Comparison of ENCODE assay signal across 23 cellular contexts in the genomic region with DNA sequence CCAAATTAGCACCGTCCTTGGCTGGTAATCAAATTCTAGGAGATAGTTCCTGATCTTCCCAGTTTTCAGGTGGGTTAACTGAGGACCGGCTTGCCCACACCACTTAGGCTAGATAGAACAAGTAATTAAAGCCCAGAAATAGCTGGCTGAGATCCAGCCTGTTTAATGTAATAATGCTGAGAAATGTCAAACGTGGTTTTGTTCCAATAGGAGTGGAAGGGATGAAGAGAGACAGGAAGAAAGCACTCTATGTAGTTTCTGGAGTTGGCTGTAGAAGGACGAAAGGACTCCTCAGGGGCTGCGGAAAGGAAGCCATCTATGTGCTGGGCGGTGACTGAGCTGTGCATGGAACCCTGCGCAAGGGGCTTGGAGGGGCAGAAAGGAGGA. TPM values are rescaled to one million over a fixed set of nuclear protein-coding genes. Genes with fewer than 3 reads are reported as not detected.
DNase-seq lines count a peak whose midpoint lies in the region; ATAC-seq and TF ChIP-seq lines count a peak whose summit lies in the region.
"Had no signal": no experiment of that assay in that cellular context is flagged by ENCODE, and none has a peak within 500 bp of the region (broad histone marks: within the 10 kb centered on the region; RNA-seq: fewer than 3 reads in every experiment).

No MANE protein-coding gene starts in this region.

- no peaks in the 10 kb centered on the region for H4K20me1 ChIP-seq in mammary epithelial cell (ENCODE audit: insufficient read depth, low read length)

- H3K27ac Mint-ChIP-seq in MCF 10A (ENCODE audit: low read depth, unreplicated experiment): peak overlapping the region; percentile 14
- H3K27ac Mint-ChIP-seq: activated CD8-positive, alpha-beta memory T cell treated with anti-CD3 and anti-CD28 coated beads, Interleukin-2, amount 10 ng/mL, durations not matched to agents 7 days and 5 days; activated naive CD8-positive, alpha-beta T cell treated with anti-CD3 and anti-CD28 coated beads, Interleukin-2, amount 50 U/mL, for 24 hours; activated T-helper 2 cell treated with anti-CD3 and anti-CD28 coated beads, Interferon-gamma antibody, Interleukin-2, Interleukin-4, amounts not matched to agents 10 μg/mL and 5 μg/mL and 100 μg/mL, durations not matched to agents 14 hours and 24 hours and 36 hours; dendritic cell treated with granulocyte-macrophage colony-stimulating factor and Interleukin-4, amounts not matched to agents 40 ng/mL and 50 ng/mL, for 4 days; T-cell had no signal

- H3K4me1 Mint-ChIP-seq in MCF 10A (ENCODE audit: insufficient read depth, unreplicated experiment): peaks cover 40% of the 10 kb centered on the region
- H3K4me1 Mint-ChIP-seq: activated naive CD8-positive, alpha-beta T cell treated with anti-CD3 and anti-CD28 coated beads, Interleukin-2, amount 50 U/mL, for 24 hours had no signal

- H3K9ac ChIP-seq in mammary epithelial cell (ENCODE audit: insufficient read depth, low read length): no peak overlapping the region
- peak overlapping the region; percentile 48 for H3K9ac ChIP-seq in adipocyte (ENCODE audit: low read length)
- H3K9ac ChIP-seq in subcutaneous abdominal adipose tissue (ENCODE audit: low read length in 5 of 5): peak overlapping the region in 1 of 5 donors; percentile 13

- H3K4me3 Mint-ChIP-seq in MCF 10A (ENCODE audit: unreplicated experiment): no peak overlapping the region
- H3K4me3 Mint-ChIP-seq: activated CD8-positive, alpha-beta memory T cell treated with anti-CD3 and anti-CD28 coated beads, Interleukin-2, amount 10 ng/mL, durations not matched to agents 7 days and 5 days; activated naive CD8-positive, alpha-beta T cell treated with anti-CD3 and anti-CD28 coated beads, Interleukin-2, amount 50 U/mL, for 24 hours; dendritic cell treated with granulocyte-macrophage colony-stimulating factor and Interleukin-4, amounts not matched to agents 40 ng/mL and 50 ng/mL, for 4 days; naive thymus-derived CD8-positive, alpha-beta T cell; T-cell had no signal

- H3K36me3 ChIP-seq in mammary epithelial cell (ENCODE audit: insufficient read depth, low read length) (no peaks in the 10 kb centered on the region), adipocyte (ENCODE audit: control insufficient read depth, insufficient read depth, low read length, severe bottlenecking) (no peaks in the 10 kb centered on the region), subcutaneous abdominal adipose tissue (ENCODE audit: control insufficient read depth in 5 of 5, insufficient read depth in 5 of 5, low read length in 5 of 5) (no peaks in the 10 kb centered on the region)
- H3K36me3 ChIP-seq: uterus had no signal

- TF ChIP-seq CTCF in MCF 10A (IDR thresholded peaks at IDR 0.05; ENCODE audit: unreplicated experiment) (no peak), mammary epithelial cell (conservative IDR thresholded peaks at IDR 0.05 in 1 of 2, IDR thresholded peaks at IDR 0.05 in 1 of 2; ENCODE audit: extremely low read depth in 1 of 2, insufficient read depth in 1 of 2, low read depth in 1 of 2, low read length in 2 of 2) (no peak), fibroblast of villous mesenchyme (IDR thresholded peaks at IDR 0.05; ENCODE audit: insufficient read depth, low read depth, low read length) (no peak)

- ATAC-seq in GM18498 (IDR thresholded peaks at IDR 0.05; ENCODE audit: unreplicated experiment): no peak
- ATAC-seq: activated CD8-positive, alpha-beta memory T cell treated with anti-CD3 and anti-CD28 coated beads, Interleukin-2, amount 10 ng/mL, durations not matched to agents 7 days and 5 days; activated naive CD8-positive, alpha-beta T cell treated with anti-CD3 and anti-CD28 coated beads, Interleukin-2, amount 50 U/mL, for 24 hours; HCT116; naive thymus-derived CD8-positive, alpha-beta T cell; T-cell had no signal

- H3K4me3 ChIP-seq in mammary epithelial cell (replicated peaks in 1 of 3; ENCODE audit: insufficient read depth in 1 of 3, low read depth in 2 of 3, low read length in 3 of 3) (no peak overlapping the region), adipocyte (ENCODE audit: low read length) (no peak overlapping the region), fibroblast of villous mesenchyme (ENCODE audit: low read depth, low read length) (no peak overlapping the region), subcutaneous abdominal adipose tissue (ENCODE audit: low read depth in 1 of 5, low read length in 5 of 5) (no peak overlapping the region)
- H3K4me3 ChIP-seq: uterus had no signal

- POLR2A ChIA-PET in MCF 10A (lab: Yijun Ruan, JAX): interaction anchor here (0.5 to 1.5 kb wide), 3 partner anchors 23 to 917 kb away, joined by 3 to 6 read pairs (median 4); no protein-coding TSS in a partner anchor

- CTCF ChIA-PET in MCF 10A (lab: Yijun Ruan, JAX): interaction anchor here (0.5 to 17.3 kb wide), 12 partner anchors 12 to 758 kb away, joined by 3 to 779 read pairs (median 34); a partner anchor contains a TSS
- CTCF ChIA-PET in mammary epithelial cell (lab: Charles Lee; ENCODE audit: low non-redundant PET): no interaction called here

- peaks cover 6% of the 10 kb centered on the region for H3K36me3 Mint-ChIP-seq in MCF 10A (ENCODE audit: insufficient read depth, unreplicated experiment)
- H3K36me3 Mint-ChIP-seq: activated CD8-positive, alpha-beta memory T cell treated with anti-CD3 and anti-CD28 coated beads, Interleukin-2, amount 10 ng/mL, durations not matched to agents 7 days and 5 days; naive thymus-derived CD8-positive, alpha-beta T cell; T-cell had no signal

- no peak overlapping the region for H3K27ac ChIP-seq in mammary epithelial cell (ENCODE audit: insufficient read depth, low read depth, low read length)
- peak overlapping the region; percentile 82 for H3K27ac ChIP-seq in subcutaneous abdominal adipose tissue (ENCODE audit: low read depth, low read length)
- H3K27ac ChIP-seq: uterus had no signal

- in situ Hi-C loops in mammary epithelial cell (cut with MboI; ENCODE audit: low sequenced_read_pairs in 2 of 2): loop anchor here (5.0 to 10.0 kb wide), 2 partner anchors 150 to 227 kb away; no protein-coding TSS in a partner anchor

- no peak overlapping the region for H2AFZ ChIP-seq in mammary epithelial cell (ENCODE audit: low read depth, low read length)

- dilution Hi-C loops in mammary epithelial cell (cut with HindIII; ENCODE audit: low sequenced_read_pairs): loop anchor here (5.0 kb wide), 3 partner anchors 40 to 250 kb away; no protein-coding TSS in a partner anchor

- 74% methylated on average over 7 of the region's 7 CpGs for WGBS in mammary epithelial cell (ENCODE audit: low coverage, missing lambda C conversion rate)

- H3K27me3 ChIP-seq in mammary epithelial cell (ENCODE audit: insufficient read depth, low read length): no peaks in the 10 kb centered on the region
- no peaks in the 10 kb centered on the region for H3K27me3 ChIP-seq in adipocyte (replicated peaks; ENCODE audit: control insufficient read depth, insufficient read depth, low read length)
- H3K27me3 ChIP-seq in subcutaneous abdominal adipose tissue (ENCODE audit: control insufficient read depth in 5 of 5, insufficient read depth in 4 of 5, low read length in 5 of 5): no peaks in the 10 kb centered on the region
- H3K27me3 ChIP-seq: uterus had no signal

- H3K79me2 ChIP-seq in mammary epithelial cell (ENCODE audit: insufficient read depth, low read length): no peaks in the 10 kb centered on the region

- H3K9me3 ChIP-seq in mammary epithelial cell (replicated peaks; ENCODE audit: insufficient read depth, low read length) (no peaks in the 10 kb centered on the region), adipocyte (ENCODE audit: control insufficient read depth, low read length) (no peaks in the 10 kb centered on the region), subcutaneous abdominal adipose tissue (ENCODE audit: control insufficient read depth in 5 of 5, low read length in 5 of 5) (no peaks in the 10 kb centered on the region)
- H3K9me3 ChIP-seq: uterus had no signal

- no peaks in the 10 kb centered on the region for H3K9me3 Mint-ChIP-seq in MCF 10A (ENCODE audit: unreplicated experiment)
- H3K9me3 Mint-ChIP-seq: activated naive CD8-positive, alpha-beta T cell treated with anti-CD3 and anti-CD28 coated beads, Interleukin-2, amount 50 U/mL, for 24 hours; activated T-helper 2 cell treated with anti-CD3 and anti-CD28 coated beads, Interferon-gamma antibody, Interleukin-2, Interleukin-4, amounts not matched to agents 10 μg/mL and 5 μg/mL and 100 μg/mL, durations not matched to agents 14 hours and 24 hours and 36 hours; dendritic cell treated with granulocyte-macrophage colony-stimulating factor and Interleukin-4, amounts not matched to agents 40 ng/mL and 50 ng/mL, for 4 days; naive thymus-derived CD8-positive, alpha-beta T cell; T-cell had no signal

- H3K4me1 ChIP-seq in mammary epithelial cell (ENCODE audit: insufficient read depth, low read length) (peaks cover 9% of the 10 kb centered on the region), adipocyte (ENCODE audit: control insufficient read depth, insufficient read depth, low read length) (peaks cover 74% of the 10 kb centered on the region), subcutaneous abdominal adipose tissue (ENCODE audit: control insufficient read depth in 5 of 5, insufficient read depth in 5 of 5, low read length in 5 of 5) (peaks cover 20 to 95% (median 61%) of the 10 kb centered on the region in 5 donors)

- no peak overlapping the region for H3K4me2 ChIP-seq in mammary epithelial cell (ENCODE audit: insufficient read depth, low read depth, low read length)

- no peak for DNase-seq in MCF 10A (ENCODE audit: unreplicated experiment)
- no peak for DNase-seq in mammary epithelial cell
- peak; percentile 69 for DNase-seq in adipocyte (ENCODE audit: low read depth)
- peak; percentile 32 for DNase-seq in fibroblast of villous mesenchyme (ENCODE audit: low read depth)
- no peak for DNase-seq in stimulated activated naive CD4-positive, alpha-beta T cell treated with Interleukin-2 at 50 U/mL for 16 hours (lab: John Stamatoyannopoulos, UW)
- DNase-seq in NCI-H345 treated with DMSO at 0.1 percent for 48 hours (lab: John Stamatoyannopoulos, UW; ENCODE audit: unreplicated experiment): no peak
- DNase-seq: activated CD4-positive, alpha-beta T cell treated with anti-CD3 and anti-CD28 coated beads for 48 hours; activated CD8-positive, alpha-beta memory T cell treated with anti-CD3 and anti-CD28 coated beads, Interleukin-2, amount 10 ng/mL, durations not matched to agents 7 days and 5 days; activated naive CD8-positive, alpha-beta T cell treated with anti-CD3 and anti-CD28 coated beads, Interleukin-2, amount 50 U/mL, for 24 hours; DMS53; erythroblast; naive thymus-derived CD8-positive, alpha-beta T cell; NCI-H2081 treated with DMSO at 0.1 percent for 48 hours; NCI-H524 treated with DMSO at 0.1 percent for 48 hours; Right ventricle myocardium superior; stimulated activated CD4-positive, alpha-beta T cell treated with anti-CD3 and anti-CD28 coated beads, Interleukin-4, amount 100 ng/mL, for 1 hour; T-cell; uterus had no signal

- BruUV-seq in MCF 10A (replicated peaks; lab: Mats Ljungman, UMichigan) (no TSS peak), mammary epithelial cell (replicated peaks; lab: Mats Ljungman, UMichigan) (no TSS peak)

- intact Hi-C loops in MCF 10A (cut with micrococcal nuclease): no loop called here
- intact Hi-C loops in mammary epithelial cell (cut with micrococcal nuclease): loop anchor here (5.0 to 10.0 kb wide), 2 partner anchors 75 to 317 kb away; no protein-coding TSS in a partner anchor

- no peaks in the 10 kb centered on the region for H3K27me3 Mint-ChIP-seq in MCF 10A (ENCODE audit: insufficient read depth, unreplicated experiment)
- H3K27me3 Mint-ChIP-seq: activated naive CD8-positive, alpha-beta T cell treated with anti-CD3 and anti-CD28 coated beads, Interleukin-2, amount 50 U/mL, for 24 hours had no signal

RNA-seq across cellular contexts. Expression of a gene that starts 18.6 kb away (rescaled TPM):
- total RNA-seq in MCF 10A (2022): 31.4 and 34.9 TPM in 2 replicates
- 10 to 100 TPM; 24.3 to 94.2 TPM for total RNA-seq in mammary epithelial cell
- 48.9 TPM for polyA plus RNA-seq in mammary epithelial cell
- polyA minus RNA-seq in mammary epithelial cell: 177 TPM
- 37.6 and 48.6 TPM in 2 replicates for total RNA-seq in fibroblast of villous mesenchyme

RNA-seq across cellular contexts. Expression of a gene that starts 50.6 kb away (rescaled TPM):
- total RNA-seq in MCF 10A (2022) (263 and 358 TPM in 2 replicates), mammary epithelial cell (100 to 1,000 TPM; 145 to 609 TPM), fibroblast of villous mesenchyme (931 and 941 TPM in 2 replicates)
- polyA plus RNA-seq in mammary epithelial cell: 231 TPM
- polyA minus RNA-seq in mammary epithelial cell: 209 TPM

Comparison
In these comparisons a context has a peak if more than half of its experiments do, and no peak if none do; other contexts are left out.
1. DNase-seq: peak in adipocyte (single experiment) and fibroblast of villous mesenchyme (single experiment); none in MCF 10A (single experiment), mammary epithelial cell (single experiment), stimulated activated naive CD4-positive, alpha-beta T cell treated with Interleukin-2 at 50 U/mL for 16 hours (single experiment) and NCI-H345 treated with DMSO at 0.1 percent for 48 hours (single experiment).